ENCODE assay signal across 15 cellular contexts in genomic region chr19:28213476-28214082, GRCh38.
A peak's percentile ranks its signal among the peaks of the same experiment; 100 is the strongest.
DNase-seq lines count a peak whose midpoint lies in the region; TF ChIP-seq lines count a peak whose summit lies in the region.
"Had no signal": no experiment of that assay in that cellular context is flagged by ENCODE, and none has a peak within 500 bp of the region (broad histone marks: within the 10 kb centered on the region; RNA-seq: fewer than 3 reads in every experiment).

No MANE protein-coding gene starts in this region.

- in situ Hi-C loops in GM13976 (cut with MboI; ENCODE audit: low sequenced_read_pairs, unreplicated experiment), result no loop called here

- no peaks in the 10 kb centered on the region; the same call in 1 of the 2 replicates for H3K4me1 ChIP-seq in SJCRH30
- H3K4me1 ChIP-seq: thyroid gland had no signal

- no peak for TF ChIP-seq CTCF in GM13976 (IDR thresholded peaks at IDR 0.05; ENCODE audit: borderline replicate concordance, control extremely low read depth, extremely low read depth, insufficient read depth, missing control alignments)

- no peaks in the 10 kb centered on the region for H3K27me3 ChIP-seq in SJCRH30
- H3K27me3 ChIP-seq: thyroid gland had no signal

- H3K36me3 ChIP-seq in SJCRH30, result no peaks in the 10 kb centered on the region
- H3K36me3 ChIP-seq: thyroid gland had no signal

- DNase-seq in CMK (ENCODE audit: low read depth), result peak; percentile 4
- DNase-seq in HT-29 (ENCODE audit: low spot score), result peak; percentile 38
- DNase-seq in SJCRH30, result peak; percentile 23 to 52
- peak; percentile 31 for DNase-seq in kidney tubule cell (ENCODE audit: low spot score)
- DNase-seq in GM13976 (ENCODE audit: low spot score), result no peak
- DNase-seq in activated CD8-positive, alpha-beta memory T cell treated with anti-CD3 and anti-CD28 coated beads, Interleukin-2, amount 50 U/mL, for 4 hours, result no peak
- DNase-seq in NOMO-1 treated with dmso at 0.1 percent for 144 hours (lab: John Stamatoyannopoulos, UW; ENCODE audit: unreplicated experiment), result no peak
- no peak for DNase-seq in substantia nigra (lab: John Stamatoyannopoulos, UW)
- DNase-seq: activated CD8-positive, alpha-beta memory T cell treated with anti-CD3 and anti-CD28 coated beads for 24 hours; DMS79; effector CD8-positive, alpha-beta T cell; kidney; NCI-H526 treated with DMSO at 0.1 percent for 48 hours; SHP77; thyroid gland had no signal

- H3K9me3 ChIP-seq in SJCRH30 (replicated peaks), result 0 out of 2 replicates have a peak, but pooled peaks cover 3% of the 10 kb centered on the region
- H3K9me3 ChIP-seq: thyroid gland had no signal

- no peak overlapping the region for H3K4me3 ChIP-seq in SJCRH30
- H3K4me3 ChIP-seq: thyroid gland had no signal

- H3K27ac ChIP-seq in SJCRH30 (no peak overlapping the region), substantia nigra (ENCODE audit: low read depth, low read length, poor library complexity, severe bottlenecking) (no peak overlapping the region)
- H3K27ac ChIP-seq: thyroid gland had no signal

Comparison
In these comparisons a context has a peak if more than half of its experiments do, and no peak if none do; other contexts are left out.
1. DNase-seq: peak in CMK (single experiment), HT-29 (single experiment), SJCRH30 (2 of 2) and kidney tubule cell (single experiment); none in GM13976 (single experiment), activated CD8-positive, alpha-beta memory T cell treated with anti-CD3 and anti-CD28 coated beads, Interleukin-2, amount 50 U/mL, for 4 hours (single experiment), NOMO-1 treated with dmso at 0.1 percent for 144 hours (single experiment) and substantia nigra (0 of 49).